24 cellular contexts compared by ENCODE assay signal in genomic region chr12:28156804-28157203, GRCh38.
"Had no signal": no experiment of that assay in that cellular context is flagged by ENCODE, and none has a peak within 500 bp of the region (broad histone marks: within the 10 kb centered on the region; RNA-seq: fewer than 3 reads in every experiment).

No MANE protein-coding gene starts in this region.

- H3K36me3 ChIP-seq: brain microvascular endothelial cell, cardiac muscle cell, Peyer's patch, SJCRH30, WERI-Rb-1 had no signal

- H3K27me3 ChIP-seq: brain microvascular endothelial cell, cardiac muscle cell, Peyer's patch, SJCRH30 had no signal

- H3K4me1 ChIP-seq: Peyer's patch, SJCRH30 had no signal

- ATAC-seq: activated CD4-positive, alpha-beta T cell treated with anti-CD3 and anti-CD28 coated beads for 36 hours; activated T-helper 17 cell treated with anti-CD3 and anti-CD28 coated beads, Interleukin-2, amount 50 U/mL, for 72 hours; T-cell had no signal

- H3K4me3 Mint-ChIP-seq: activated CD4-positive, alpha-beta memory T cell treated with anti-CD3 and anti-CD28 coated beads, Interleukin-2, amount 10 ng/mL, durations not matched to agents 7 days and 5 days; activated CD4-positive, alpha-beta T cell treated with anti-CD3 and anti-CD28 coated beads for 36 hours; activated naive CD4-positive, alpha-beta T cell treated with anti-CD3 and anti-CD28 coated beads, Interleukin-2, amount 10 ng/mL, durations not matched to agents 7 days and 5 days; activated naive CD8-positive, alpha-beta T cell treated with anti-CD3 and anti-CD28 coated beads for 36 hours; activated T-helper 17 cell treated with anti-CD3 and anti-CD28 coated beads, Interleukin-2, amount 50 U/mL, for 72 hours; T-cell had no signal

- H3K9me3 Mint-ChIP-seq: activated CD4-positive, alpha-beta memory T cell treated with anti-CD3 and anti-CD28 coated beads, Interleukin-2, amount 10 ng/mL, durations not matched to agents 7 days and 5 days; activated naive CD4-positive, alpha-beta T cell treated with anti-CD3 and anti-CD28 coated beads, Interleukin-2, amount 10 ng/mL, durations not matched to agents 7 days and 5 days; activated T-helper 17 cell treated with anti-CD3 and anti-CD28 coated beads, Interleukin-2, amount 50 U/mL, for 72 hours had no signal

- H3K4me3 ChIP-seq: cardiac muscle cell, Peyer's patch, SJCRH30 had no signal

- H3K27ac Mint-ChIP-seq: activated CD4-positive, alpha-beta memory T cell treated with anti-CD3 and anti-CD28 coated beads, Interleukin-2, amount 10 ng/mL, durations not matched to agents 7 days and 5 days; activated CD4-positive, alpha-beta T cell treated with anti-CD3 and anti-CD28 coated beads for 36 hours; activated naive CD4-positive, alpha-beta T cell treated with anti-CD3 and anti-CD28 coated beads, Interleukin-2, amount 10 ng/mL, durations not matched to agents 7 days and 5 days; activated naive CD8-positive, alpha-beta T cell treated with anti-CD3 and anti-CD28 coated beads for 36 hours; activated T-helper 17 cell treated with anti-CD3 and anti-CD28 coated beads, Interleukin-2, amount 50 U/mL, for 72 hours; T-cell had no signal

- H3K27ac ChIP-seq: brain microvascular endothelial cell, cardiac muscle cell, Peyer's patch, RWPE1, SJCRH30, WERI-Rb-1 had no signal

- H3K4me1 Mint-ChIP-seq: activated CD4-positive, alpha-beta memory T cell treated with anti-CD3 and anti-CD28 coated beads, Interleukin-2, amount 10 ng/mL, durations not matched to agents 7 days and 5 days; activated CD4-positive, alpha-beta T cell treated with anti-CD3 and anti-CD28 coated beads for 36 hours; activated naive CD4-positive, alpha-beta T cell treated with anti-CD3 and anti-CD28 coated beads, Interleukin-2, amount 10 ng/mL, durations not matched to agents 7 days and 5 days; activated naive CD8-positive, alpha-beta T cell treated with anti-CD3 and anti-CD28 coated beads for 36 hours had no signal

- DNase-seq: activated CD4-positive, alpha-beta memory T cell treated with anti-CD3 and anti-CD28 coated beads, Interleukin-2, amount 10 ng/mL, durations not matched to agents 7 days and 5 days; activated CD4-positive, alpha-beta T cell treated with anti-CD3 and anti-CD28 coated beads for 36 hours; activated CD4-positive, alpha-beta T cell treated with anti-CD3 and anti-CD28 coated beads, Interleukin-2, amount 50 U/mL, for 1 hour; activated gamma-delta T cell treated with Interleukin-2 at 50 U/mL for 16 hours; activated naive CD4-positive, alpha-beta T cell treated with anti-CD3 and anti-CD28 coated beads, Interleukin-2, amount 10 ng/mL, durations not matched to agents 7 days and 5 days; activated naive CD8-positive, alpha-beta T cell treated with anti-CD3 and anti-CD28 coated beads for 36 hours; activated T-cell treated with anti-CD3 and anti-CD28 coated beads for 4 hours; activated T-cell treated with anti-CD3 and anti-CD28 coated beads, Interleukin-2, amount 50 U/mL, for 48 hours; brain microvascular endothelial cell; MV-4-11; NCI-H1105; NCI-H1436; NCI-H1694 treated with DMSO at 0.1 percent for 48 hours; NCI-H2029 treated with DMSO at 0.1 percent for 48 hours; NCI-H446; NCI-H524; Peyer's patch; Right ventricle myocardium superior; SJCRH30; T-cell; WERI-Rb-1 had no signal

- H3K36me3 Mint-ChIP-seq: activated naive CD4-positive, alpha-beta T cell treated with anti-CD3 and anti-CD28 coated beads, Interleukin-2, amount 10 ng/mL, durations not matched to agents 7 days and 5 days had no signal

- H3K27me3 Mint-ChIP-seq: activated CD4-positive, alpha-beta memory T cell treated with anti-CD3 and anti-CD28 coated beads, Interleukin-2, amount 10 ng/mL, durations not matched to agents 7 days and 5 days; activated CD4-positive, alpha-beta T cell treated with anti-CD3 and anti-CD28 coated beads for 36 hours; activated naive CD4-positive, alpha-beta T cell treated with anti-CD3 and anti-CD28 coated beads, Interleukin-2, amount 10 ng/mL, durations not matched to agents 7 days and 5 days; activated naive CD8-positive, alpha-beta T cell treated with anti-CD3 and anti-CD28 coated beads for 36 hours; activated T-helper 17 cell treated with anti-CD3 and anti-CD28 coated beads, Interleukin-2, amount 50 U/mL, for 72 hours; T-cell had no signal

- H3K9me3 ChIP-seq: Peyer's patch had no signal
